In the genomic region with DNA sequence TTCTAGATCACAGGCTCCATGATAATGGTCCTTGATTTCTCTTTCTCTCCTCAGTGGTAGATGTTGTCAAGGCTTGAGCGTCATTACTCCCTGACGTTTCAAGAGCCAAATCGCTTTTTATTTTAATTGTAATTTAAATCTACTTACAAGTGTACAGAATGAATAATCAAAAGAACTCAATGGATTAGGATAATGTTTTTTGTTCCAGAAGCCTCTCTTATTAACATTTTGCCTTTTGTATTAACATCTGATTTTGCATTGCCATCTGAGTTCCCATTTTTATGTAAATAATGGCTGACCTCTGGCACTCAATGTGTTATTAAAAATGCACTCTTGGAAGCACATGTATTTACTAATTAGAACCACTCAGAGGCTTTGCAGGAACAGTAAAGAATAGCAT, we compare ENCODE assay signal across 25 cellular contexts.
"Had no signal": no experiment of that assay in that cellular context is flagged by ENCODE, and none has a peak within 500 bp of the region (broad histone marks: within the 10 kb centered on the region; RNA-seq: fewer than 3 reads in every experiment).

No MANE protein-coding gene starts in this region.

- H3K9me3 ChIP-seq: left lung, lower lobe of right lung, ovary, right atrium auricular region, right lobe of liver, suprapubic skin, thoracic aorta, tibial artery, upper lobe of right lung had no signal

- H3K27me3 ChIP-seq: left lung, ovary, right atrium auricular region, right lobe of liver, suprapubic skin, tibial artery, upper lobe of right lung had no signal

- H3K4me3 ChIP-seq: left lung, lower lobe of right lung, ovary, right atrium auricular region, right lobe of liver, suprapubic skin, thoracic aorta, tibial artery, upper lobe of right lung had no signal

- H3K36me3 ChIP-seq: left lung, lower lobe of right lung, ovary, right atrium auricular region, right lobe of liver, suprapubic skin, thoracic aorta, tibial artery, upper lobe of right lung had no signal

- FAIRE-seq: kidney, urothelium cell line had no signal

- H3K27ac ChIP-seq: left lung, lower lobe of right lung, ovary, right atrium auricular region, right lobe of liver, suprapubic skin, thoracic aorta, tibial artery, upper lobe of right lung had no signal

- DNase-seq: hypothalamus; immature natural killer cell; kidney; left colon; left lung; lower lobe of right lung; mammary epithelial cell; mesenchymal stem cell; natural killer cell; nephron progenitor cell; ovary; right lobe of liver; stimulated activated CD4-positive, alpha-beta T cell treated with anti-CD3 and anti-CD28 coated beads, Interleukin-12 subunit alpha, Interleukin-12 subunit beta, amount 100 ng/mL, for 4 hours; stimulated activated CD4-positive, alpha-beta T cell treated with anti-CD3 and anti-CD28 coated beads, Interleukin-15, amount 100 ng/mL, for 24 hours; stimulated activated CD4-positive, alpha-beta T cell treated with anti-CD3 and anti-CD28 coated beads, Interleukin-2, amount 100 ng/mL, for 24 hours; stimulated activated CD4-positive, alpha-beta T cell treated with anti-CD3 and anti-CD28 coated beads, Interleukin-4, amount 100 ng/mL, for 1 hour; stimulated activated naive CD4-positive, alpha-beta T cell; tibial artery; trophoblast cell; upper lobe of right lung had no signal

- ATAC-seq: left colon; left lung; lower lobe of right lung; natural killer cell; right lobe of liver; stimulated activated effector memory CD8-positive, alpha-beta T cell treated with anti-CD3 and anti-CD28 coated beads, Interleukin-12 subunit alpha, Interleukin-12 subunit beta, amount 100 ng/mL, for 72 hours; upper lobe of right lung had no signal

- H3K4me1 ChIP-seq: left lung, lower lobe of right lung, right atrium auricular region, right lobe of liver, suprapubic skin, tibial artery, upper lobe of right lung had no signal
